Comparison of ENCODE assay signal across 9 cellular contexts in genomic region chr13:78603240-78603947, GRCh38. TPM values are rescaled to one million over a fixed set of nuclear protein-coding genes. Genes with fewer than 3 reads are reported as not detected.
DNase-seq lines count a peak whose midpoint lies in the region; ATAC-seq and TF ChIP-seq lines count a peak whose summit lies in the region.
"Had no signal": no experiment of that assay in that cellular context is flagged by ENCODE, and none has a peak within 500 bp of the region (broad histone marks: within the 10 kb centered on the region; RNA-seq: fewer than 3 reads in every experiment).

A gene with protein sequence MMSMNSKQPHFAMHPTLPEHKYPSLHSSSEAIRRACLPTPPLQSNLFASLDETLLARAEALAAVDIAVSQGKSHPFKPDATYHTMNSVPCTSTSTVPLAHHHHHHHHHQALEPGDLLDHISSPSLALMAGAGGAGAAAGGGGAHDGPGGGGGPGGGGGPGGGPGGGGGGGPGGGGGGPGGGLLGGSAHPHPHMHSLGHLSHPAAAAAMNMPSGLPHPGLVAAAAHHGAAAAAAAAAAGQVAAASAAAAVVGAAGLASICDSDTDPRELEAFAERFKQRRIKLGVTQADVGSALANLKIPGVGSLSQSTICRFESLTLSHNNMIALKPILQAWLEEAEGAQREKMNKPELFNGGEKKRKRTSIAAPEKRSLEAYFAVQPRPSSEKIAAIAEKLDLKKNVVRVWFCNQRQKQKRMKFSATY (minus strand): TSS chr13:78603552. CDS start chr13:78603326, 226 bp downstream.

- H3K4me1 Mint-ChIP-seq in activated CD4-positive, alpha-beta T cell treated with anti-CD3 and anti-CD28 coated beads, Interleukin-2, amount 10 ng/mL, durations not matched to agents 24 days and 14 days: peaks cover 31% of the 10 kb centered on the region
- peaks cover 28% of the 10 kb centered on the region for H3K4me1 Mint-ChIP-seq in osteocyte (ENCODE audit: unreplicated experiment)

- no peaks in the 10 kb centered on the region for H3K9me3 Mint-ChIP-seq in activated CD4-positive, alpha-beta T cell treated with anti-CD3 and anti-CD28 coated beads, Interleukin-2, amount 10 ng/mL, durations not matched to agents 24 days and 14 days
- H3K9me3 Mint-ChIP-seq in osteocyte (ENCODE audit: unreplicated experiment): peaks cover 6% of the 10 kb centered on the region

- 4% methylated on average over 4 of the region's 80 CpGs for WGBS in esophagus muscularis mucosa

- peak within 1 kb of the TSS; percentile 80 for H3K4me3 Mint-ChIP-seq in activated CD4-positive, alpha-beta T cell treated with anti-CD3 and anti-CD28 coated beads, Interleukin-2, amount 10 ng/mL, durations not matched to agents 24 days and 14 days
- H3K4me3 Mint-ChIP-seq in osteocyte (ENCODE audit: unreplicated experiment): peak within 1 kb of the TSS; percentile 70

- H3K27ac Mint-ChIP-seq in activated CD4-positive, alpha-beta T cell treated with anti-CD3 and anti-CD28 coated beads, Interleukin-2, amount 10 ng/mL, durations not matched to agents 24 days and 14 days: peak within 1 kb of the TSS; percentile 76
- H3K27ac Mint-ChIP-seq in osteocyte (ENCODE audit: unreplicated experiment): no peak within 1 kb of the TSS

- peaks cover 40 to 48% (median 44%) of the 10 kb centered on the region in 4 donors for H3K4me1 ChIP-seq in esophagus muscularis mucosa

- peak; percentile 20 for ATAC-seq in Right ventricle myocardium inferior
- peak; percentile 85 for ATAC-seq in HG03097 (IDR thresholded peaks at IDR 0.05; ENCODE audit: low FRiP score, unreplicated experiment)

- peaks cover 88% of the 10 kb centered on the region for H3K27me3 Mint-ChIP-seq in activated CD4-positive, alpha-beta T cell treated with anti-CD3 and anti-CD28 coated beads, Interleukin-2, amount 10 ng/mL, durations not matched to agents 24 days and 14 days
- H3K27me3 Mint-ChIP-seq in osteocyte (ENCODE audit: unreplicated experiment): peaks cover 89% of the 10 kb centered on the region

- TF ChIP-seq EP300 in esophagus muscularis mucosa (IDR thresholded peaks at IDR 0.05): no peak

- H3K36me3 Mint-ChIP-seq in activated CD4-positive, alpha-beta T cell treated with anti-CD3 and anti-CD28 coated beads, Interleukin-2, amount 10 ng/mL, durations not matched to agents 24 days and 14 days (ENCODE audit: low read depth): peaks cover 15% of the 10 kb centered on the region
- no peaks in the 10 kb centered on the region for H3K36me3 Mint-ChIP-seq in osteocyte (ENCODE audit: unreplicated experiment)

- TF ChIP-seq POLR2A in esophagus muscularis mucosa (IDR thresholded peaks at IDR 0.05; ENCODE audit: low read depth): no peak

- H3K9me3 ChIP-seq in esophagus muscularis mucosa: no peaks in the 10 kb centered on the region

- TF ChIP-seq CTCF in esophagus muscularis mucosa (IDR thresholded peaks at IDR 0.05) (no peak), osteocyte (IDR thresholded peaks at IDR 0.05) (no peak)

- no peaks in the 10 kb centered on the region for H3K36me3 ChIP-seq in esophagus muscularis mucosa

- H3K4me3 ChIP-seq in esophagus muscularis mucosa: peak within 1 kb of the TSS; percentile 36 to 46 (median 44)

- H3K27me3 ChIP-seq in esophagus muscularis mucosa: peaks cover 4 to 97% (median 89%) of the 10 kb centered on the region in 4 donors

- intact Hi-C loops in Right ventricle myocardium inferior (cut with DNase I) (loop anchor here (10.0 kb wide), 1 partner anchor 51 kb away; the partner anchor contains the start of gene OBI1), cardiac septum (cut with DNase I) (no loop called here), esophagus muscularis mucosa (cut with DNase I) (no loop called here)
- intact Hi-C loops in activated CD4-positive, alpha-beta T cell treated with anti-CD3 and anti-CD28 coated beads, Interleukin-2, amount 10 ng/mL, durations not matched to agents 24 days and 14 days (cut with micrococcal nuclease): loop anchor here (2.0 to 5.0 kb wide), 2 partner anchors 55 to 686 kb away; partner anchors contain the start of genes EDNRB and OBI1

- H3K27ac ChIP-seq in esophagus muscularis mucosa (replicated peaks in 1 of 4): no peak within 1 kb of the TSS
- H3K27ac ChIP-seq: epithelial cell of prostate had no signal

- DNase-seq in Right ventricle myocardium inferior (ENCODE audit: missing footprints) (peak; percentile 64), cardiac septum (ENCODE audit: low spot score) (no peak), NCI-H2196 (lab: John Stamatoyannopoulos, UW; ENCODE audit: unreplicated experiment) (peak; percentile 67), esophagus muscularis mucosa (ENCODE audit: extremely low spot score) (no peak), osteocyte (ENCODE audit: extremely low spot score, unreplicated experiment) (no peak), hepatic stellate cell (ENCODE audit: low spot score) (no peak)
- DNase-seq in activated CD4-positive, alpha-beta T cell treated with anti-CD3 and anti-CD28 coated beads, Interleukin-2, amount 10 ng/mL, durations not matched to agents 24 days and 14 days: peak; percentile 91

RNA-seq across cellular contexts. Expression of the gene that starts here (rescaled TPM):
- total RNA-seq in Right ventricle myocardium inferior (not detected), cardiac septum (0.11 TPM), esophagus muscularis mucosa (not detected), osteocyte (not detected in 2 replicates)
- 0.12 and 0.14 TPM in 2 replicates for total RNA-seq in activated CD4-positive, alpha-beta T cell treated with anti-CD3 and anti-CD28 coated beads, Interleukin-2, amount 10 ng/mL, durations not matched to agents 24 days and 14 days

Comparison
In these comparisons a context has a peak if more than half of its experiments do, and no peak if none do; other contexts are left out.
1. intact Hi-C loops: an anchor here in Right ventricle myocardium inferior (10.0 kb wide) and activated CD4-positive, alpha-beta T cell treated with anti-CD3 and anti-CD28 coated beads, Interleukin-2, amount 10 ng/mL, durations not matched to agents 24 days and 14 days (2.0 to 5.0 kb wide); none called in cardiac septum and esophagus muscularis mucosa.
2. Peak in DNase-seq and ATAC-seq in Right ventricle myocardium inferior; RNA of the gene not detected or under 1 TPM.
3. Peak in DNase-seq in activated CD4-positive, alpha-beta T cell treated with anti-CD3 and anti-CD28 coated beads, Interleukin-2, amount 10 ng/mL, durations not matched to agents 24 days and 14 days; RNA of the gene not detected or under 1 TPM.